In genomic region chr14:92105073-92105844, GRCh38 we compare ENCODE assay signal across 8 cellular contexts. TPM values are rescaled to one million over a fixed set of nuclear protein-coding genes. Genes with fewer than 3 reads are reported as not detected.
DNase-seq lines count a peak whose midpoint lies in the region; ATAC-seq and TF ChIP-seq lines count a peak whose summit lies in the region.

No MANE protein-coding gene starts in this region.

- peaks cover 17% of the 10 kb centered on the region for H3K4me1 Mint-ChIP-seq in neural progenitor cell

- no peaks in the 10 kb centered on the region for H3K36me3 Mint-ChIP-seq in neural progenitor cell

- H3K79me2 ChIP-seq in OCI-LY3 (ENCODE audit: low read length) (peaks cover 42% of the 10 kb centered on the region), neural progenitor cell (ENCODE audit: low read depth) (peaks cover 61% of the 10 kb centered on the region)

- no peaks in the 10 kb centered on the region for H3K9me3 ChIP-seq in ES-I3 (ENCODE audit: control insufficient read depth, insufficient read depth, low read length)
- H3K9me3 ChIP-seq in OCI-LY3 (ENCODE audit: insufficient read depth, low read length): no peaks in the 10 kb centered on the region
- H3K9me3 ChIP-seq in neural progenitor cell (ENCODE audit: low read depth): no peaks in the 10 kb centered on the region

- H3K4me1 ChIP-seq in ES-I3 (ENCODE audit: insufficient read depth, low read length) (peaks cover 13% of the 10 kb centered on the region), OCI-LY3 (ENCODE audit: low read length) (peaks cover 23% of the 10 kb centered on the region), neural progenitor cell (peaks cover 14% of the 10 kb centered on the region)

- H2AFZ ChIP-seq in OCI-LY3 (ENCODE audit: low read depth, low read length) (peak overlapping the region; percentile 67; the same call in 1 of the 2 replicates), neural progenitor cell (replicated peaks) (no peak overlapping the region)

- H3K27ac ChIP-seq in OCI-LY3 (ENCODE audit: low read length): 0 out of 2 replicates have a peak overlapping the region, but pooled peaks have one; percentile 54
- H3K27ac ChIP-seq in neural progenitor cell: no peak overlapping the region

- DNase-seq in epithelial cell of esophagus (ENCODE audit: low read depth) (peak; percentile 52), neural progenitor cell (ENCODE audit: low spot score) (no peak), NOMO-1 treated with dmso at 0.1 percent for 144 hours (lab: John Stamatoyannopoulos, UW; ENCODE audit: unreplicated experiment) (no peak), NAMALWA (ENCODE audit: low spot score) (no peak)
- no peak for DNase-seq in activated CD4-positive, alpha-beta T cell treated with anti-CD3 and anti-CD28 coated beads, Interleukin-2, amount 50 U/mL, for 4 hours

- H3K4me2 ChIP-seq in OCI-LY3 (ENCODE audit: low read length): peak overlapping the region; percentile 87
- H3K4me2 ChIP-seq in neural progenitor cell: peak overlapping the region; percentile 81

- H4K20me1 ChIP-seq in OCI-LY3 (ENCODE audit: insufficient read depth, low read length) (no peaks in the 10 kb centered on the region; the same call in 1 of the 2 replicates), neural progenitor cell (ENCODE audit: low read depth) (peaks cover 51% of the 10 kb centered on the region)

- H3K27me3 Mint-ChIP-seq in neural progenitor cell (ENCODE audit: insufficient read depth, low read depth): peaks cover 2% of the 10 kb centered on the region

- TF ChIP-seq CTCF in OCI-LY3 (IDR thresholded peaks at IDR 0.05; ENCODE audit: low read depth, low read length) (no peak), epithelial cell of esophagus (IDR thresholded peaks at IDR 0.05; ENCODE audit: insufficient read depth, low read depth, low read length, missing control alignments) (no peak), neural progenitor cell (IDR thresholded peaks at IDR 0.05) (no peak)

- H3K9ac ChIP-seq in ES-I3 (ENCODE audit: low read depth, low read length): peak overlapping the region; percentile 83
- H3K9ac ChIP-seq in OCI-LY3 (ENCODE audit: low read length): peak overlapping the region; percentile 80
- peak overlapping the region; percentile 82 for H3K9ac ChIP-seq in neural progenitor cell

- peak overlapping the region; percentile 91 for H3K4me3 ChIP-seq in OCI-LY3 (ENCODE audit: low read length)
- H3K4me3 ChIP-seq in epithelial cell of esophagus (ENCODE audit: low read length): peak overlapping the region; percentile 96
- H3K4me3 ChIP-seq in neural progenitor cell: peak overlapping the region; percentile 93

- peak overlapping the region; percentile 72 for H3K27ac Mint-ChIP-seq in neural progenitor cell

- peak overlapping the region; percentile 97 for H3K4me3 Mint-ChIP-seq in neural progenitor cell

- H3K36me3 ChIP-seq in ES-I3 (ENCODE audit: insufficient read depth, low read length) (no peaks in the 10 kb centered on the region), OCI-LY3 (replicated peaks; ENCODE audit: low read depth, low read length) (no peaks in the 10 kb centered on the region), neural progenitor cell (no peaks in the 10 kb centered on the region)

- no peaks in the 10 kb centered on the region for H3K9me3 Mint-ChIP-seq in neural progenitor cell

- no peak for ATAC-seq in HG03097 (IDR thresholded peaks at IDR 0.05; ENCODE audit: low FRiP score, unreplicated experiment)

- H3F3A ChIP-seq in neural progenitor cell (ENCODE audit: low read depth): peaks cover 20% of the 10 kb centered on the region

- H3K27me3 ChIP-seq in OCI-LY3 (ENCODE audit: low read depth, low read length) (no peaks in the 10 kb centered on the region), neural progenitor cell (no peaks in the 10 kb centered on the region)

RNA-seq across cellular contexts. Expression of gene ATXN3, which starts 1.1 kb away (rescaled TPM):
- 39.7 and 76.6 TPM in 2 replicates for total RNA-seq in neural progenitor cell (ENCODE audit: low replicate concordance)

RNA-seq across cellular contexts. Expression of gene NDUFB1, which starts 16.2 kb away (rescaled TPM):
- 239 and 348 TPM in 2 replicates for total RNA-seq in neural progenitor cell (ENCODE audit: low replicate concordance)

RNA-seq across cellular contexts. Expression of gene CPSF2, which starts 16.5 kb away (rescaled TPM):
- 79.6 and 116 TPM in 2 replicates for total RNA-seq in neural progenitor cell (ENCODE audit: low replicate concordance)
